ENCODE assay signal across 1 cellular context in the genomic region with DNA sequence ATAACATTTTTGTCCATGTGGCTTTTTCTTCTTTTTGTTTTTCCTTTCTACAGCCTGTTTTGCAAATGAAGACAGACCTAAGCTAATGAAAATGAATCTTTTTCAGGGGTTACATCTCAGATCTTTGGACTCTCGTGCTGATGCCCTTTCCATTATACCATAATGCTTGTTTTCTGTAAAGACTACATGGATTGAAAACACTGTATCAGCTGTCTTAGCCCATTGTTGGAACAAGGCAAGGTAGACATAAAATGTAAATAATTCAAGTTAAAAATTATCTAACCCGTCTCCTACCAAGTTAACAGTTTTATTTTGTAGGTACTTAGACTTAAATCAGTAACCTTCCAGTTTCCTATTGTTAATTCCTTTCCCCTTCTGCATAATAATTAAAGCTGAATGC.
TF ChIP-seq lines count a peak whose summit lies in the region.

No MANE protein-coding gene starts in this region.

TF ChIP-seq in GM23338, 12 proteins besides CTCF, POLR2A, EP300 and RAD21 (continued from another document):
- TF ChIP-seq, protein P1, sequence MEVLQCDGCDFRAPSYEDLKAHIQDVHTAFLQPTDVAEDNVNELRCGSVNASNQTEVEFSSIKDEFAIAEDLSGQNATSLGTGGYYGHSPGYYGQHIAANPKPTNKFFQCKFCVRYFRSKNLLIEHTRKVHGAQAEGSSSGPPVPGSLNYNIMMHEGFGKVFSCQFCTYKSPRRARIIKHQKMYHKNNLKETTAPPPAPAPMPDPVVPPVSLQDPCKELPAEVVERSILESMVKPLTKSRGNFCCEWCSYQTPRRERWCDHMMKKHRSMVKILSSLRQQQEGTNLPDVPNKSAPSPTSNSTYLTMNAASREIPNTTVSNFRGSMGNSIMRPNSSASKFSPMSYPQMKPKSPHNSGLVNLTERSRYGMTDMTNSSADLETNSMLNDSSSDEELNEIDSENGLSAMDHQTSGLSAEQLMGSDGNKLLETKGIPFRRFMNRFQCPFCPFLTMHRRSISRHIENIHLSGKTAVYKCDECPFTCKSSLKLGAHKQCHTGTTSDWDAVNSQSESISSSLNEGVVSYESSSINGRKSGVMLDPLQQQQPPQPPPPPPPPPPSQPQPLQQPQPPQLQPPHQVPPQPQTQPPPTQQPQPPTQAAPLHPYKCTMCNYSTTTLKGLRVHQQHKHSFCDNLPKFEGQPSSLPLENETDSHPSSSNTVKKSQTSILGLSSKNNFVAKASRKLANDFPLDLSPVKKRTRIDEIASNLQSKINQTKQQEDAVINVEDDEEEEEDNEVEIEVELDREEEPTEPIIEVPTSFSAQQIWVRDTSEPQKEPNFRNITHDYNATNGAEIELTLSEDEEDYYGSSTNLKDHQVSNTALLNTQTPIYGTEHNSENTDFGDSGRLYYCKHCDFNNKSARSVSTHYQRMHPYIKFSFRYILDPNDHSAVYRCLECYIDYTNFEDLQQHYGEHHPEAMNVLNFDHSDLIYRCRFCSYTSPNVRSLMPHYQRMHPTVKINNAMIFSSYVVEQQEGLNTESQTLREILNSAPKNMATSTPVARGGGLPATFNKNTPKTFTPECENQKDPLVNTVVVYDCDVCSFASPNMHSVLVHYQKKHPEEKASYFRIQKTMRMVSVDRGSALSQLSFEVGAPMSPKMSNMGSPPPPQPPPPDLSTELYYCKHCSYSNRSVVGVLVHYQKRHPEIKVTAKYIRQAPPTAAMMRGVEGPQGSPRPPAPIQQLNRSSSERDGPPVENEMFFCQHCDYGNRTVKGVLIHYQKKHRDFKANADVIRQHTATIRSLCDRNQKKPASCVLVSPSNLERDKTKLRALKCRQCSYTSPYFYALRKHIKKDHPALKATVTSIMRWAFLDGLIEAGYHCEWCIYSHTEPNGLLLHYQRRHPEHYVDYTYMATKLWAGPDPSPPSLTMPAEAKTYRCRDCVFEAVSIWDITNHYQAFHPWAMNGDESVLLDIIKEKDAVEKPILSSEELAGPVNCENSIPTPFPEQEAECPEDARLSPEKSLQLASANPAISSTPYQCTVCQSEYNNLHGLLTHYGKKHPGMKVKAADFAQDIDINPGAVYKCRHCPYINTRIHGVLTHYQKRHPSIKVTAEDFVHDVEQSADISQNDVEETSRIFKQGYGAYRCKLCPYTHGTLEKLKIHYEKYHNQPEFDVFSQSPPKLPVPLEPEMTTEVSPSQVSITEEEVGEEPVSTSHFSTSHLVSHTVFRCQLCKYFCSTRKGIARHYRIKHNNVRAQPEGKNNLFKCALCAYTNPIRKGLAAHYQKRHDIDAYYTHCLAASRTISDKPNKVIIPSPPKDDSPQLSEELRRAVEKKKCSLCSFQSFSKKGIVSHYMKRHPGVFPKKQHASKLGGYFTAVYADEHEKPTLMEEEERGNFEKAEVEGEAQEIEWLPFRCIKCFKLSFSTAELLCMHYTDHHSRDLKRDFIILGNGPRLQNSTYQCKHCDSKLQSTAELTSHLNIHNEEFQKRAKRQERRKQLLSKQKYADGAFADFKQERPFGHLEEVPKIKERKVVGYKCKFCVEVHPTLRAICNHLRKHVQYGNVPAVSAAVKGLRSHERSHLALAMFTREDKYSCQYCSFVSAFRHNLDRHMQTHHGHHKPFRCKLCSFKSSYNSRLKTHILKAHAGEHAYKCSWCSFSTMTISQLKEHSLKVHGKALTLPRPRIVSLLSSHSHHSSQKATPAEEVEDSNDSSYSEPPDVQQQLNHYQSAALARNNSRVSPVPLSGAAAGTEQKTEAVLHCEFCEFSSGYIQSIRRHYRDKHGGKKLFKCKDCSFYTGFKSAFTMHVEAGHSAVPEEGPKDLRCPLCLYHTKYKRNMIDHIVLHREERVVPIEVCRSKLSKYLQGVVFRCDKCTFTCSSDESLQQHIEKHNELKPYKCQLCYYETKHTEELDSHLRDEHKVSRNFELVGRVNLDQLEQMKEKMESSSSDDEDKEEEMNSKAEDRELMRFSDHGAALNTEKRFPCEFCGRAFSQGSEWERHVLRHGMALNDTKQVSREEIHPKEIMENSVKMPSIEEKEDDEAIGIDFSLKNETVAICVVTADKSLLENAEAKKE (CRISPR knock-in tag; IDR thresholded peaks at IDR 0.05) = no peak
- TF ChIP-seq EZH2phosphoT487 (IDR thresholded peaks at IDR 0.05; ENCODE audit: unreplicated experiment) = no peak
- no peak for TF ChIP-seq ZNF331 (CRISPR knock-in tag; IDR thresholded peaks at IDR 0.05; ENCODE audit: low read depth)
- no peak for TF ChIP-seq ETS1 (IDR thresholded peaks at IDR 0.05)
- TF ChIP-seq EZH2 (IDR thresholded peaks at IDR 0.05; ENCODE audit: low read depth, unreplicated experiment) = no peak
